In genomic region chr20:13517801-13518200, GRCh38 we compare ENCODE assay signal across 35 cellular contexts.
"Had no signal": no experiment of that assay in that cellular context is flagged by ENCODE, and none has a peak within 500 bp of the region (broad histone marks: within the 10 kb centered on the region; RNA-seq: fewer than 3 reads in every experiment).

No MANE protein-coding gene starts in this region.

- ATAC-seq: activated CD4-positive, alpha-beta T cell treated with anti-CD3 and anti-CD28 coated beads for 36 hours; activated CD8-positive, alpha-beta memory T cell treated with anti-CD3 and anti-CD28 coated beads, Interleukin-2, amount 10 ng/mL, durations not matched to agents 7 days and 5 days; activated CD8-positive, alpha-beta T cell treated with anti-CD3 and anti-CD28 coated beads, Interleukin-2, amount 10 ng/mL, durations not matched to agents 7 days and 5 days; activated naive CD8-positive, alpha-beta T cell treated with anti-CD3 and anti-CD28 coated beads, Interleukin-2, amount 50 U/mL, for 24 hours; body of pancreas had no signal

- H3K27ac Mint-ChIP-seq: activated B cell treated with CpG ODN at 0.5 μM for 24 hours; activated CD4-positive, alpha-beta memory T cell treated with anti-CD3 and anti-CD28 coated beads, Interleukin-2, amount 10 ng/mL, durations not matched to agents 7 days and 5 days; activated CD4-positive, alpha-beta T cell treated with anti-CD3 and anti-CD28 coated beads for 36 hours; activated CD4-positive, alpha-beta T cell treated with anti-CD3 and anti-CD28 coated beads, Interleukin-2, amount 10 ng/mL, durations not matched to agents 7 days and 5 days; activated CD8-positive, alpha-beta memory T cell treated with anti-CD3 and anti-CD28 coated beads, Interleukin-2, amount 10 ng/mL, durations not matched to agents 7 days and 5 days; activated CD8-positive, alpha-beta T cell treated with anti-CD3 and anti-CD28 coated beads, Interleukin-2, amount 10 ng/mL, durations not matched to agents 7 days and 5 days; activated naive CD4-positive, alpha-beta T cell treated with anti-CD3 and anti-CD28 coated beads, Interleukin-2, amount 10 ng/mL, durations not matched to agents 7 days and 5 days; activated naive CD4-positive, alpha-beta T cell treated with anti-CD3 and anti-CD28 coated beads, Interleukin-2, amount 50 U/mL, for 24 hours; activated naive CD8-positive, alpha-beta T cell; activated naive CD8-positive, alpha-beta T cell treated with anti-CD3 and anti-CD28 coated beads, Interleukin-2, amount 10 ng/mL, durations not matched to agents 7 days and 5 days; activated naive CD8-positive, alpha-beta T cell treated with anti-CD3 and anti-CD28 coated beads, Interleukin-2, amount 50 U/mL, for 24 hours; activated T-cell treated with anti-CD3 and anti-CD28 coated beads, Interleukin-2, amount 50 U/mL, for 24 hours; activated T-helper 2 cell treated with anti-CD3 and anti-CD28 coated beads, Interferon-gamma antibody, Interleukin-2, Interleukin-4, amounts not matched to agents 10 μg/mL and 5 μg/mL and 100 μg/mL, durations not matched to agents 14 hours and 24 hours and 36 hours; T-helper 1 cell treated with Interleukin-12 subunit alpha and Interleukin-12 subunit beta and Interleukin-4 antibody, amounts not matched to agents 30 μg/mL and 1 μg/mL, for 36 hours; T-helper 2 cell treated with Interferon-gamma antibody and Interleukin-4, amounts not matched to agents 5 μg/mL and 100 μg/mL, for 36 hours had no signal

- H3K27me3 ChIP-seq: body of pancreas, brain microvascular endothelial cell, breast epithelium had no signal

- H3K4me3 ChIP-seq: body of pancreas, breast epithelium had no signal

- H3K27ac ChIP-seq: body of pancreas, brain microvascular endothelial cell, breast epithelium, VCaP had no signal

- H3K4me1 ChIP-seq: body of pancreas, breast epithelium had no signal

- H3K27me3 Mint-ChIP-seq: activated B cell treated with CpG ODN at 0.5 μM for 24 hours; activated CD4-positive, alpha-beta memory T cell treated with anti-CD3 and anti-CD28 coated beads, Interleukin-2, amount 10 ng/mL, durations not matched to agents 7 days and 5 days; activated CD4-positive, alpha-beta T cell treated with anti-CD3 and anti-CD28 coated beads for 36 hours; activated CD4-positive, alpha-beta T cell treated with anti-CD3 and anti-CD28 coated beads, Interleukin-2, amount 10 ng/mL, durations not matched to agents 7 days and 5 days; activated CD8-positive, alpha-beta memory T cell treated with anti-CD3 and anti-CD28 coated beads, Interleukin-2, amount 10 ng/mL, durations not matched to agents 7 days and 5 days; activated naive CD4-positive, alpha-beta T cell treated with anti-CD3 and anti-CD28 coated beads, Interleukin-2, amount 10 ng/mL, durations not matched to agents 7 days and 5 days; activated naive CD4-positive, alpha-beta T cell treated with anti-CD3 and anti-CD28 coated beads, Interleukin-2, amount 50 U/mL, for 24 hours; activated naive CD8-positive, alpha-beta T cell; activated naive CD8-positive, alpha-beta T cell treated with anti-CD3 and anti-CD28 coated beads, Interleukin-2, amount 10 ng/mL, durations not matched to agents 7 days and 5 days; activated naive CD8-positive, alpha-beta T cell treated with anti-CD3 and anti-CD28 coated beads, Interleukin-2, amount 50 U/mL, for 24 hours; activated T-cell treated with anti-CD3 and anti-CD28 coated beads, Interleukin-2, amount 50 U/mL, for 24 hours had no signal

- H3K4me3 Mint-ChIP-seq: activated B cell treated with CpG ODN at 0.5 μM for 24 hours; activated CD4-positive, alpha-beta memory T cell treated with anti-CD3 and anti-CD28 coated beads, Interleukin-2, amount 10 ng/mL, durations not matched to agents 7 days and 5 days; activated CD4-positive, alpha-beta T cell treated with anti-CD3 and anti-CD28 coated beads for 36 hours; activated CD4-positive, alpha-beta T cell treated with anti-CD3 and anti-CD28 coated beads, Interleukin-2, amount 10 ng/mL, durations not matched to agents 7 days and 5 days; activated CD8-positive, alpha-beta memory T cell treated with anti-CD3 and anti-CD28 coated beads, Interleukin-2, amount 10 ng/mL, durations not matched to agents 7 days and 5 days; activated CD8-positive, alpha-beta T cell treated with anti-CD3 and anti-CD28 coated beads, Interleukin-2, amount 10 ng/mL, durations not matched to agents 7 days and 5 days; activated naive CD4-positive, alpha-beta T cell treated with anti-CD3 and anti-CD28 coated beads, Interleukin-2, amount 10 ng/mL, durations not matched to agents 7 days and 5 days; activated naive CD4-positive, alpha-beta T cell treated with anti-CD3 and anti-CD28 coated beads, Interleukin-2, amount 50 U/mL, for 24 hours; activated naive CD8-positive, alpha-beta T cell; activated naive CD8-positive, alpha-beta T cell treated with anti-CD3 and anti-CD28 coated beads, Interleukin-2, amount 10 ng/mL, durations not matched to agents 7 days and 5 days; activated naive CD8-positive, alpha-beta T cell treated with anti-CD3 and anti-CD28 coated beads, Interleukin-2, amount 50 U/mL, for 24 hours; activated T-cell treated with anti-CD3 and anti-CD28 coated beads, Interleukin-2, amount 50 U/mL, for 24 hours; T-helper 1 cell treated with Interleukin-12 subunit alpha and Interleukin-12 subunit beta and Interleukin-4 antibody, amounts not matched to agents 30 μg/mL and 1 μg/mL, for 36 hours; T-helper 2 cell treated with Interferon-gamma antibody and Interleukin-4, amounts not matched to agents 5 μg/mL and 100 μg/mL, for 36 hours had no signal

- H3K9me3 ChIP-seq: body of pancreas had no signal

- DNase-seq: activated B cell treated with CpG ODN at 0.5 μM for 24 hours; activated CD4-positive, alpha-beta memory T cell treated with anti-CD3 and anti-CD28 coated beads, Interleukin-2, amount 10 ng/mL, durations not matched to agents 7 days and 5 days; activated CD4-positive, alpha-beta T cell treated with anti-CD3 and anti-CD28 coated beads for 1 hour; activated CD4-positive, alpha-beta T cell treated with anti-CD3 and anti-CD28 coated beads for 36 hours; activated CD4-positive, alpha-beta T cell treated with anti-CD3 and anti-CD28 coated beads for 48 hours; activated CD4-positive, alpha-beta T cell treated with anti-CD3 and anti-CD28 coated beads, Interleukin-2, amount 10 ng/mL, durations not matched to agents 7 days and 5 days; activated CD4-positive, alpha-beta T cell treated with anti-CD3 and anti-CD28 coated beads, Interleukin-2, amount 50 U/mL, for 48 hours; activated CD8-positive, alpha-beta memory T cell treated with anti-CD3 and anti-CD28 coated beads for 24 hours; activated CD8-positive, alpha-beta memory T cell treated with anti-CD3 and anti-CD28 coated beads, Interleukin-2, amount 10 ng/mL, durations not matched to agents 7 days and 5 days; activated CD8-positive, alpha-beta memory T cell treated with anti-CD3 and anti-CD28 coated beads, Interleukin-2, amount 50 U/mL, for 48 hours; activated CD8-positive, alpha-beta T cell treated with anti-CD3 and anti-CD28 coated beads, Interleukin-2, amount 10 ng/mL, durations not matched to agents 7 days and 5 days; activated effector memory CD4-positive, alpha-beta T cell treated with Interleukin-2 at 50 U/mL for 16 hours; activated gamma-delta T cell; activated naive CD4-positive, alpha-beta T cell treated with anti-CD3 and anti-CD28 coated beads, Interleukin-2, amount 10 ng/mL, durations not matched to agents 7 days and 5 days; activated naive CD4-positive, alpha-beta T cell treated with Interleukin-2 at 50 U/mL for 16 hours; activated naive CD8-positive, alpha-beta T cell treated with anti-CD3 and anti-CD28 coated beads, Interleukin-2, amount 10 ng/mL, durations not matched to agents 7 days and 5 days; activated naive CD8-positive, alpha-beta T cell treated with anti-CD3 and anti-CD28 coated beads, Interleukin-2, amount 50 U/mL, for 24 hours; activated T-cell treated with anti-CD3 and anti-CD28 coated beads, Interleukin-2, amount 50 U/mL, for 24 hours; activated T-cell treated with anti-CD3 and anti-CD28 coated beads, Interleukin-2, amount 50 U/mL, for 48 hours; amniotic stem cell; aorta; body of pancreas; brain microvascular endothelial cell; central memory CD4-positive, alpha-beta T cell; T-helper 1 cell; T-helper 2 cell; T-helper 9 cell had no signal

- FAIRE-seq: TTC549 had no signal

- H3K4me1 Mint-ChIP-seq: activated B cell treated with CpG ODN at 0.5 μM for 24 hours; activated CD4-positive, alpha-beta memory T cell treated with anti-CD3 and anti-CD28 coated beads, Interleukin-2, amount 10 ng/mL, durations not matched to agents 7 days and 5 days; activated CD8-positive, alpha-beta memory T cell treated with anti-CD3 and anti-CD28 coated beads, Interleukin-2, amount 10 ng/mL, durations not matched to agents 7 days and 5 days; activated naive CD8-positive, alpha-beta T cell treated with anti-CD3 and anti-CD28 coated beads, Interleukin-2, amount 10 ng/mL, durations not matched to agents 7 days and 5 days had no signal

- H3K36me3 ChIP-seq: brain microvascular endothelial cell, breast epithelium had no signal

- H3K9me3 Mint-ChIP-seq: activated B cell treated with CpG ODN at 0.5 μM for 24 hours; activated naive CD4-positive, alpha-beta T cell treated with anti-CD3 and anti-CD28 coated beads, Interleukin-2, amount 10 ng/mL, durations not matched to agents 7 days and 5 days; activated T-helper 2 cell treated with anti-CD3 and anti-CD28 coated beads, Interferon-gamma antibody, Interleukin-2, Interleukin-4, amounts not matched to agents 10 μg/mL and 5 μg/mL and 100 μg/mL, durations not matched to agents 14 hours and 24 hours and 36 hours; T-helper 1 cell treated with Interleukin-12 subunit alpha and Interleukin-12 subunit beta and Interleukin-4 antibody, amounts not matched to agents 30 μg/mL and 1 μg/mL, for 36 hours had no signal
